26 cellular contexts compared by ENCODE assay signal in genomic region chrX:74784629-74785028, GRCh38.
"Had no signal": no experiment of that assay in that cellular context is flagged by ENCODE, and none has a peak within 500 bp of the region (broad histone marks: within the 10 kb centered on the region; RNA-seq: fewer than 3 reads in every experiment).

No MANE protein-coding gene starts in this region.

- H3K9me3 ChIP-seq: colonic mucosa, esophagus muscularis mucosa, gastrocnemius medialis, gastroesophageal sphincter, heart left ventricle, heart right ventricle had no signal

- H3K27me3 ChIP-seq: colonic mucosa, esophagus muscularis mucosa, foreskin keratinocyte, gastrocnemius medialis, gastroesophageal sphincter had no signal

- H3K4me3 ChIP-seq: colonic mucosa, coronary artery, dorsolateral prefrontal cortex, esophagus muscularis mucosa, gastrocnemius medialis, gastroesophageal sphincter, heart left ventricle, heart right ventricle had no signal

- H3K4me1 ChIP-seq: colonic mucosa, esophagus muscularis mucosa, foreskin keratinocyte, gastrocnemius medialis, gastroesophageal sphincter, heart left ventricle, heart right ventricle had no signal

- H3K36me3 ChIP-seq: colonic mucosa, esophagus muscularis mucosa, gastrocnemius medialis, gastroesophageal sphincter, heart left ventricle, heart right ventricle had no signal

- FAIRE-seq: colon, endometrium, endothelial cell of umbilical vein, frontal cortex had no signal

- DNase-seq: colonic mucosa; cortex of kidney; dermis blood vessel endothelial cell; dorsolateral prefrontal cortex; effector CD4-positive, alpha-beta T cell; effector CD8-positive, alpha-beta T cell; effector memory CD4-positive, alpha-beta T cell; effector memory CD8-positive, alpha-beta T cell; endodermal cell; erythroblast; foreskin fibroblast; foreskin keratinocyte; foreskin melanocyte; gastrocnemius medialis; glutamatergic neuron; head of caudate nucleus; heart left ventricle; heart right ventricle had no signal

- H3K27ac ChIP-seq: colonic mucosa, coronary artery, dorsolateral prefrontal cortex, epithelial cell of prostate, esophagus muscularis mucosa, foreskin keratinocyte, gastrocnemius medialis, gastroesophageal sphincter, heart left ventricle, heart right ventricle had no signal
